13 cellular contexts compared by ENCODE assay signal in the genomic region with DNA sequence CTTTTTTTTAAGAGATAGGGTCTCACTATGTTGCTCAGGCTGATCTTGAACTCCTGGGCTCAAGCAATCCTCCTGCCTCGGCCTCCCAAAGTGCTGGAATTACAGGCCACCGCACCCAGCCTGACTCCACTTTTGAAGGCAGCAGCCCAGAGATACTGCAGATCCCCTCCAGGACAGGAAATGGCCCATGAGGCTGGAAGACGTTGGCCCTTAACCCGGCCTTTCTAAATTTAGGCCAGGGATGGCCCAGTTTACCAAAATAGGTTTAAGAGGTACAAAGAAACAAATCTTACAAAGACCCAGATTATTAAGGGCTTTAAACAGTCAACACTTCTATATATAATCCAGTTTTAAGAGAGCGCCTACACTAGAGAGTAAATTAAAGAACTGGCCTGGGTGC. TPM values are rescaled to one million over a fixed set of nuclear protein-coding genes. Genes with fewer than 3 reads are reported as not detected.
A peak's percentile ranks its signal among the peaks of the same experiment; 100 is the strongest.
DNase-seq lines count a peak whose midpoint lies in the region; ATAC-seq, FAIRE-seq and TF ChIP-seq lines count a peak whose summit lies in the region.
"Had no signal": no experiment of that assay in that cellular context is flagged by ENCODE, and none has a peak within 500 bp of the region (broad histone marks: within the 10 kb centered on the region; RNA-seq: fewer than 3 reads in every experiment).

No MANE protein-coding gene starts in this region.

- intact Hi-C loops in left cardiac atrium (cut with DNase I), result no loop called here

- FAIRE-seq in GM19239 (lab: Jason Lieb, UNC), result no peak

- no peaks in the 10 kb centered on the region for H3K9me3 Mint-ChIP-seq in HFFc6
- no peaks in the 10 kb centered on the region for H3K9me3 Mint-ChIP-seq in activated T-helper 17 cell treated with anti-CD3 and anti-CD28 coated beads, Interleukin-2, amount 50 U/mL, for 72 hours

- H3K27ac Mint-ChIP-seq in HFFc6, result peak overlapping the region; percentile 33; the same call in 1 of the 2 replicates
- peak overlapping the region; percentile 56 for H3K27ac Mint-ChIP-seq in activated T-helper 17 cell treated with anti-CD3 and anti-CD28 coated beads, Interleukin-2, amount 50 U/mL, for 72 hours

- H3K4me1 Mint-ChIP-seq in HFFc6 (ENCODE audit: low read depth), result peaks cover 14% of the 10 kb centered on the region
- H3K4me1 Mint-ChIP-seq in activated T-helper 17 cell treated with anti-CD3 and anti-CD28 coated beads, Interleukin-2, amount 50 U/mL, for 72 hours, result no peaks in the 10 kb centered on the region

- H3K4me3 Mint-ChIP-seq in HFFc6, result no peak overlapping the region
- no peak overlapping the region for H3K4me3 Mint-ChIP-seq in activated T-helper 17 cell treated with anti-CD3 and anti-CD28 coated beads, Interleukin-2, amount 50 U/mL, for 72 hours

- DNase-seq in HFFc6 (no peak), left cardiac atrium (no peak), NCI-H446 treated with DMSO at 0.1 percent for 48 hours (lab: John Stamatoyannopoulos, UW) (no peak), GM19239 (ENCODE audit: insufficient read length, low spot score) (no peak), C1 segment of cervical spinal cord (lab: John Stamatoyannopoulos, UW) (no peak)
- DNase-seq: IMR-90, NCI-H1436, NCI-H2029 treated with DMSO at 0.1 percent for 48 hours, NCI-H524, SJCRH30 had no signal

- ATAC-seq in activated T-helper 17 cell treated with anti-CD3 and anti-CD28 coated beads, Interleukin-2, amount 50 U/mL, for 72 hours (replicated peaks), result no peak
- ATAC-seq in left cardiac atrium, result peak; percentile 19 to 36

- H3K36me3 Mint-ChIP-seq in HFFc6 (ENCODE audit: low read depth), result peaks cover 16% of the 10 kb centered on the region
- peaks cover 33% of the 10 kb centered on the region for H3K36me3 Mint-ChIP-seq in activated T-helper 17 cell treated with anti-CD3 and anti-CD28 coated beads, Interleukin-2, amount 50 U/mL, for 72 hours (ENCODE audit: low read depth)

- H3K27ac ChIP-seq in skeletal muscle tissue (ENCODE audit: low read depth, low read length), result peak overlapping the region; percentile 40
- H3K27ac ChIP-seq: SJCRH30 had no signal

- TF ChIP-seq CTCF in HFFc6 (IDR thresholded peaks at IDR 0.05), result no peak

- H3K9ac ChIP-seq in skeletal muscle tissue (ENCODE audit: low read depth in 1 of 3, low read length in 3 of 3), result peak overlapping the region in 1 of 3 donors; percentile 40

- 0 out of 2 replicates have a peak, but pooled peaks cover 2% of the 10 kb centered on the region for H3K27me3 Mint-ChIP-seq in HFFc6 (ENCODE audit: insufficient read depth)
- no peaks in the 10 kb centered on the region for H3K27me3 Mint-ChIP-seq in activated T-helper 17 cell treated with anti-CD3 and anti-CD28 coated beads, Interleukin-2, amount 50 U/mL, for 72 hours

- H3K4me3 ChIP-seq in skeletal muscle tissue (ENCODE audit: low read length in 3 of 3), result no peak overlapping the region
- H3K4me3 ChIP-seq: SJCRH30 had no signal

- H3K4me1 ChIP-seq in skeletal muscle tissue (ENCODE audit: control insufficient read depth in 3 of 3, insufficient read depth in 3 of 3, low read length in 3 of 3), result peaks cover 6 to 26% (median 18%) of the 10 kb centered on the region in 3 donors
- H3K4me1 ChIP-seq: SJCRH30 had no signal

- H3K9me3 ChIP-seq in skeletal muscle tissue (ENCODE audit: control insufficient read depth in 3 of 3, low read length in 3 of 3), result no peaks in the 10 kb centered on the region
- H3K9me3 ChIP-seq: BE2C, SJCRH30 had no signal

- no peaks in the 10 kb centered on the region for H3K27me3 ChIP-seq in skeletal muscle tissue (ENCODE audit: control insufficient read depth in 3 of 3, insufficient read depth in 3 of 3, low read length in 3 of 3)
- H3K27me3 ChIP-seq: BE2C, SJCRH30 had no signal

- peaks cover 13 to 23% (median 16%) of the 10 kb centered on the region in 3 donors for H3K36me3 ChIP-seq in skeletal muscle tissue (ENCODE audit: control insufficient read depth in 3 of 3, insufficient read depth in 3 of 3, low read length in 3 of 3)
- H3K36me3 ChIP-seq: SJCRH30 had no signal

RNA-seq across cellular contexts. Expression of a gene that starts 32.2 kb away (rescaled TPM):
- total RNA-seq in HFFc6 (2021; fragmentation: NEBNext Ultra II Directional; extraction: Animal tissue kit (Norgen Biotek cat#: 25700)), result 10 to 100 TPM; 35.5 to 63.7 (median 55.8) TPM
- total RNA-seq in activated T-helper 17 cell treated with anti-CD3 and anti-CD28 coated beads, Interleukin-2, amount 50 U/mL, for 72 hours, result 10 to 100 TPM; 12.9 to 45.0 TPM
- 10 to 100 TPM; 56.6 to 63.5 TPM for total RNA-seq in left cardiac atrium
- total RNA-seq in skeletal muscle tissue, result 11.5 TPM

RNA-seq across cellular contexts. Expression of a gene that starts 58.2 kb away (rescaled TPM):
- 1 to 10 TPM; 3.9 to 6.1 (median 5.0) TPM for total RNA-seq in HFFc6 (2021; fragmentation: NEBNext Ultra II Directional; extraction: Animal tissue kit (Norgen Biotek cat#: 25700))
- 10 to 100 TPM in 1 of 2 donors, 1 to 10 TPM in 1; 7.7 to 11.8 TPM for total RNA-seq in activated T-helper 17 cell treated with anti-CD3 and anti-CD28 coated beads, Interleukin-2, amount 50 U/mL, for 72 hours
- total RNA-seq in left cardiac atrium (under 1 TPM; 0.29 to 0.52 TPM), skeletal muscle tissue (not detected)
- total RNA-seq: SJCRH30 had no signal
